Comparison of ENCODE assay signal across 13 cellular contexts in genomic region chr9:124266139-124266825, GRCh38. TPM values are rescaled to one million over a fixed set of nuclear protein-coding genes. Genes with fewer than 3 reads are reported as not detected.
DNase-seq lines count a peak whose midpoint lies in the region; ATAC-seq, FAIRE-seq and TF ChIP-seq lines count a peak whose summit lies in the region.
"Had no signal": no experiment of that assay in that cellular context is flagged by ENCODE, and none has a peak within 500 bp of the region (broad histone marks: within the 10 kb centered on the region; RNA-seq: fewer than 3 reads in every experiment).

No MANE protein-coding gene starts in this region.

- H3K27me3 ChIP-seq in Caco-2 (replicated peaks; ENCODE audit: control insufficient read depth, insufficient read depth, low read length): no peaks in the 10 kb centered on the region
- no peaks in the 10 kb centered on the region for H3K27me3 ChIP-seq in pancreas
- no peaks in the 10 kb centered on the region for H3K27me3 ChIP-seq in testis
- no peaks in the 10 kb centered on the region for H3K27me3 ChIP-seq in WERI-Rb-1 (ENCODE audit: insufficient read depth, low read depth, severe bottlenecking)

- no peaks in the 10 kb centered on the region for H3K27me3 Mint-ChIP-seq in Caco-2 (ENCODE audit: insufficient read depth, unreplicated experiment)
- H3K27me3 Mint-ChIP-seq: progenitor cell of endocrine pancreas had no signal

- no peaks in the 10 kb centered on the region for H3K9me3 Mint-ChIP-seq in Caco-2 (ENCODE audit: unreplicated experiment)
- H3K9me3 Mint-ChIP-seq: activated T-helper 2 cell treated with anti-CD3 and anti-CD28 coated beads, Interferon-gamma antibody, Interleukin-2, Interleukin-4, amounts not matched to agents 10 μg/mL and 5 μg/mL and 100 μg/mL, durations not matched to agents 14 hours and 24 hours and 36 hours had no signal

- DNase-seq in Caco-2: no peak
- DNase-seq in RCC 7860 (ENCODE audit: low spot score): peak; percentile 34
- DNase-seq in epithelial cell of esophagus (ENCODE audit: low read depth): peak; percentile 32
- DNase-seq in pancreas: no peak
- no peak for DNase-seq in testis
- DNase-seq in NCI-H510A (lab: John Stamatoyannopoulos, UW): no peak
- DNase-seq in WERI-Rb-1: no peak
- DNase-seq: activated CD4-positive, alpha-beta T cell treated with anti-CD3 and anti-CD28 coated beads for 4 hours; SIG-M5 had no signal

- intact Hi-C loops in Caco-2 (cut with micrococcal nuclease; ENCODE audit: unreplicated experiment): no loop called here
- intact Hi-C loops in pancreas (cut with DNase I): no loop called here
- intact Hi-C loops in testis (cut with DNase I; ENCODE audit: low total_unique reads): no loop called here

- TF ChIP-seq CTCF in Caco-2 (IDR thresholded peaks at IDR 0.05; ENCODE audit: insufficient read depth in 1 of 2, low read depth in 1 of 2, low read length in 1 of 2, severe bottlenecking in 1 of 2, unreplicated experiment in 1 of 2) (no peak), epithelial cell of esophagus (IDR thresholded peaks at IDR 0.05; ENCODE audit: insufficient read depth, low read depth, low read length, missing control alignments) (no peak), pancreas (IDR thresholded peaks at IDR 0.05) (no peak), testis (IDR thresholded peaks at IDR 0.05) (no peak), WERI-Rb-1 (IDR thresholded peaks at IDR 0.05; ENCODE audit: low read depth, low read length) (no peak)

- H3K36me3 Mint-ChIP-seq in Caco-2 (ENCODE audit: insufficient read depth, unreplicated experiment): peaks cover 21% of the 10 kb centered on the region

- H3K27ac ChIP-seq in pancreas: peak overlapping the region in 3 of 4 donors; percentile 6 to 81 (median 71)
- no peak overlapping the region for H3K27ac ChIP-seq in testis
- H3K27ac ChIP-seq in WERI-Rb-1: no peak overlapping the region

- POLR2A ChIA-PET in Caco-2 (lab: Charles Lee): no interaction called here

- H3K9me3 ChIP-seq in Caco-2 (no peaks in the 10 kb centered on the region), pancreas (no peaks in the 10 kb centered on the region), testis (no peaks in the 10 kb centered on the region), WERI-Rb-1 (ENCODE audit: severe bottlenecking) (no peaks in the 10 kb centered on the region)

- H3K4me1 Mint-ChIP-seq in Caco-2 (ENCODE audit: low read depth, unreplicated experiment): peaks cover 13% of the 10 kb centered on the region

- H3K4me3 ChIP-seq in Caco-2 (ENCODE audit: low read depth, low read length) (no peak overlapping the region), epithelial cell of esophagus (ENCODE audit: low read length) (no peak overlapping the region), pancreas (no peak overlapping the region), testis (no peak overlapping the region), WERI-Rb-1 (ENCODE audit: low read depth, low read length) (no peak overlapping the region)

- 81 to 85% methylated on average over 13 of the region's 13 CpGs for WGBS in pancreas, 2 donors
- 88 to 89% methylated on average over 13 of the region's 13 CpGs for WGBS in testis, 2 donors

- H3K36me3 ChIP-seq in Caco-2 (ENCODE audit: control insufficient read depth, insufficient read depth, low read length) (no peaks in the 10 kb centered on the region; the same call in 1 of the 2 replicates), pancreas (no peaks in the 10 kb centered on the region), testis (ENCODE audit: low read depth, missing control alignments) (no peaks in the 10 kb centered on the region), WERI-Rb-1 (no peaks in the 10 kb centered on the region)

- TF ChIP-seq POLR2A in testis (IDR thresholded peaks at IDR 0.05): no peak

- ATAC-seq in pancreas (no peak), HG02938 (IDR thresholded peaks at IDR 0.05; ENCODE audit: unreplicated experiment) (no peak)

- BruUV-seq in Caco-2 (replicated peaks; lab: Mats Ljungman, UMichigan): no TSS peak

- no peak overlapping the region for H3K4me3 Mint-ChIP-seq in Caco-2 (ENCODE audit: unreplicated experiment)

- H3K27ac Mint-ChIP-seq in Caco-2 (ENCODE audit: unreplicated experiment): peak overlapping the region; percentile 61

- CTCF ChIA-PET in Caco-2 (lab: Charles Lee): no interaction called here

- FAIRE-seq in RCC 7860 (lab: Jason Lieb, UNC) (no peak), pancreas (lab: Jason Lieb, UNC) (no peak)
- FAIRE-seq: kidney had no signal

- peaks cover 24% of the 10 kb centered on the region for H3K4me1 ChIP-seq in Caco-2
- peaks cover 36 to 68% (median 53%) of the 10 kb centered on the region in 3 donors for H3K4me1 ChIP-seq in pancreas
- peaks cover 18% of the 10 kb centered on the region for H3K4me1 ChIP-seq in testis

RNA-seq across cellular contexts. Expression of gene NEK6, which starts 8.5 kb away (rescaled TPM):
- 56.6 and 66.6 TPM in 2 replicates for total RNA-seq in Caco-2 (2022)
- total RNA-seq in pancreas: 10 to 100 TPM; 25.1 to 67.0 (median 34.2) TPM
- 10 to 100 TPM in 1 of 2 donors, 1 to 10 TPM in 1; 7.8 to 12.5 TPM for polyA plus RNA-seq in pancreas
- 10 to 100 TPM; 11.5 to 21.4 TPM for total RNA-seq in testis
- polyA plus RNA-seq in testis (ENCODE audit: insufficient read depth, low read depth, low replicate concordance): 21.5 TPM

Comparison
In these comparisons a context has a peak if more than half of its experiments do, and no peak if none do; other contexts are left out.
1. DNase-seq: peak in RCC 7860 (single experiment) and epithelial cell of esophagus (single experiment); none in Caco-2 (0 of 2), pancreas (0 of 6), testis (single experiment), NCI-H510A (single experiment) and WERI-Rb-1 (single experiment).
2. H3K27ac ChIP-seq: peak in pancreas (3 of 4); none in testis (0 of 2) and WERI-Rb-1 (single experiment).